ENCODE assay signal across 29 cellular contexts in genomic region chr5:102623295-102623694, GRCh38.
"Had no signal": no experiment of that assay in that cellular context is flagged by ENCODE, and none has a peak within 500 bp of the region (broad histone marks: within the 10 kb centered on the region; RNA-seq: fewer than 3 reads in every experiment).

No MANE protein-coding gene starts in this region.

- H3K27me3 ChIP-seq: colonic mucosa, esophagus squamous epithelium, heart right ventricle, neutrophil, pancreas, sigmoid colon, spleen, tibial nerve, upper lobe of right lung, uterus had no signal

- FAIRE-seq: endometrium, kidney, pancreas had no signal

- H3K27ac Mint-ChIP-seq: dendritic cell treated with granulocyte-macrophage colony-stimulating factor and Interleukin-4, amounts not matched to agents 40 ng/mL and 50 ng/mL, for 4 days; effector memory CD8-positive, alpha-beta T cell; immature natural killer cell; memory B cell; natural killer cell; stimulated activated memory B cell treated with anti-CD40 and anti-IgM and Interleukin-4, amounts not matched to agents 10 μg/mL and 1 μg/mL and 100 μg/mL, for 72 hours; stimulated activated naive CD8-positive, alpha-beta T cell treated with anti-CD3 and anti-CD28 coated beads, Interleukin-15, Interleukin-2, amounts not matched to agents 100 ng/mL and 50 ng/mL, for 24 hours had no signal

- H3K36me3 Mint-ChIP-seq: immature natural killer cell; memory B cell; natural killer cell; stimulated activated memory B cell treated with anti-CD40 and anti-IgM and Interleukin-4, amounts not matched to agents 10 μg/mL and 1 μg/mL and 100 μg/mL, for 72 hours had no signal

- H3K9me3 Mint-ChIP-seq: natural killer cell; neural crest cell; stimulated activated memory B cell treated with anti-CD40 and anti-IgM and Interleukin-4, amounts not matched to agents 10 μg/mL and 1 μg/mL and 100 μg/mL, for 72 hours had no signal

- H3K27me3 Mint-ChIP-seq: dendritic cell treated with granulocyte-macrophage colony-stimulating factor and Interleukin-4, amounts not matched to agents 40 ng/mL and 50 ng/mL, for 4 days; memory B cell; stimulated activated memory B cell treated with anti-CD40 and anti-IgM and Interleukin-4, amounts not matched to agents 10 μg/mL and 1 μg/mL and 100 μg/mL, for 72 hours had no signal

- DNase-seq: colonic mucosa; effector memory CD8-positive, alpha-beta T cell; erythroblast; esophagus squamous epithelium; foreskin melanocyte; glutamatergic neuron; heart right ventricle; hypothalamus; immature natural killer cell; kidney; natural killer cell; pancreas; right cardiac atrium; sigmoid colon; spleen; stimulated activated CD4-positive, alpha-beta T cell treated with anti-CD3 and anti-CD28 coated beads, Interleukin-4, amount 100 ng/mL, for 4 hours; upper lobe of right lung; uterus had no signal

- ATAC-seq: effector memory CD8-positive, alpha-beta T cell; heart right ventricle; left lobe of liver; natural killer cell; pancreas; right cardiac atrium; stimulated activated memory B cell treated with anti-CD40 and anti-IgM and Interleukin-4, amounts not matched to agents 10 μg/mL and 1 μg/mL and 100 μg/mL, for 72 hours; upper lobe of right lung had no signal

- H3K4me1 Mint-ChIP-seq: immature natural killer cell; memory B cell; natural killer cell; stimulated activated memory B cell treated with anti-CD40 and anti-IgM and Interleukin-4, amounts not matched to agents 10 μg/mL and 1 μg/mL and 100 μg/mL, for 72 hours had no signal

- H3K4me1 ChIP-seq: colonic mucosa, pancreas, spleen, tibial nerve, upper lobe of right lung, uterus had no signal

- H3K36me3 ChIP-seq: colonic mucosa, esophagus squamous epithelium, heart right ventricle, neutrophil, pancreas, sigmoid colon, spleen, thoracic aorta, tibial nerve, upper lobe of right lung, uterus had no signal

- H3K9me3 ChIP-seq: colonic mucosa, esophagus squamous epithelium, heart right ventricle, neutrophil, pancreas, sigmoid colon, thoracic aorta, tibial nerve, upper lobe of right lung, uterus had no signal

- H3K4me3 Mint-ChIP-seq: dendritic cell treated with granulocyte-macrophage colony-stimulating factor and Interleukin-4, amounts not matched to agents 40 ng/mL and 50 ng/mL, for 4 days; effector memory CD8-positive, alpha-beta T cell; immature natural killer cell; memory B cell; natural killer cell; neural crest cell; stimulated activated memory B cell treated with anti-CD40 and anti-IgM and Interleukin-4, amounts not matched to agents 10 μg/mL and 1 μg/mL and 100 μg/mL, for 72 hours; stimulated activated naive CD8-positive, alpha-beta T cell treated with anti-CD3 and anti-CD28 coated beads, Interleukin-15, Interleukin-2, amounts not matched to agents 100 ng/mL and 50 ng/mL, for 24 hours had no signal

- H3K4me3 ChIP-seq: colonic mucosa, esophagus squamous epithelium, heart right ventricle, lung, pancreas, sigmoid colon, spleen, thoracic aorta, tibial nerve, upper lobe of right lung, uterus had no signal
